1 cellular context compared by ENCODE assay signal in the genomic region with DNA sequence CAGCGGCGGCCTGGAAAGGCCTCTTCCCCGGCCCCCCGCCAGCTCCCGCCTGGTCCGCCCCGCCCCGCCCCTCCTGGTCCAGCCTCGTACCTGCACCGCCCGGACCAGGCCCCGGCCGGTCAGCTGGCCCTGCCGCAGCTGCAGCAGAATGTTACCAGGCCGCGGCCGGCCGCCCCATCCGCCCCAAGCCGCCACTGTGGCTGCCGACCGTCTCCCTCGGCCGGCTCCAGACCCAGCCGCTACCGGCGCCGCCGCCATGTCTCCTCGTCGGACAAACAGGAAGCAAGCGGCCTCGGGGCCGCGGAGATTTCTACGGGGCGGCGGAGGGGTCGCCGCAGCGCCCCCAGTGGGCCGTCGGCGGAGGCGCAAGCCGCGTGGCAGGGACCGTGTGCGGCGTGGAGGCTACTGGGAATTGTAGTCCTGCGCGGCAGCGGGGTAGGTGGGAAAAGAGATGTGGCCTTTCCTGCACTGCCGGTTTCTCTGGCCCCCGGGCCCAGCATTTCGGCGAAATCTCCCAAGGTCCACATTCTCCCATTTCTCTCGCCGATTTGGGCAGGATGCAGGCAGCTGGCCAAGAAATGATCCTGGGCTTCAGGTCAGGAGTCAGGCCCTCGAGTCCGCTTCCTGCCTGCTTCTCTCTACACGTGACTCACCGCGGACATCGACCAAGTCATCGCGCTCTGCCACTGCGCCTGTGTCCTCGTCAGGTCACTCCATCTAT.
A peak's percentile ranks its signal among the peaks of the same experiment; 100 is the strongest.
TF ChIP-seq lines count a peak whose summit lies in the region.

A gene with protein sequence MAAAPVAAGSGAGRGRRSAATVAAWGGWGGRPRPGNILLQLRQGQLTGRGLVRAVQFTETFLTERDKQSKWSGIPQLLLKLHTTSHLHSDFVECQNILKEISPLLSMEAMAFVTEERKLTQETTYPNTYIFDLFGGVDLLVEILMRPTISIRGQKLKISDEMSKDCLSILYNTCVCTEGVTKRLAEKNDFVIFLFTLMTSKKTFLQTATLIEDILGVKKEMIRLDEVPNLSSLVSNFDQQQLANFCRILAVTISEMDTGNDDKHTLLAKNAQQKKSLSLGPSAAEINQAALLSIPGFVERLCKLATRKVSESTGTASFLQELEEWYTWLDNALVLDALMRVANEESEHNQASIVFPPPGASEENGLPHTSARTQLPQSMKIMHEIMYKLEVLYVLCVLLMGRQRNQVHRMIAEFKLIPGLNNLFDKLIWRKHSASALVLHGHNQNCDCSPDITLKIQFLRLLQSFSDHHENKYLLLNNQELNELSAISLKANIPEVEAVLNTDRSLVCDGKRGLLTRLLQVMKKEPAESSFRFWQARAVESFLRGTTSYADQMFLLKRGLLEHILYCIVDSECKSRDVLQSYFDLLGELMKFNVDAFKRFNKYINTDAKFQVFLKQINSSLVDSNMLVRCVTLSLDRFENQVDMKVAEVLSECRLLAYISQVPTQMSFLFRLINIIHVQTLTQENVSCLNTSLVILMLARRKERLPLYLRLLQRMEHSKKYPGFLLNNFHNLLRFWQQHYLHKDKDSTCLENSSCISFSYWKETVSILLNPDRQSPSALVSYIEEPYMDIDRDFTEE (minus strand): TSS at position 284 of the 721 bp plus-strand sequence. CDS start 26 bp downstream, at position 258.

TF ChIP-seq in HepG2, 621 proteins besides CTCF, POLR2A, EP300 and RAD21 (continued from another document and continues in another):
- TF ChIP-seq ZNF639 (CRISPR knock-in tag; conservative IDR thresholded peaks at IDR 0.05) (peak; percentile 89), ZNF543 (CRISPR knock-in tag; IDR thresholded peaks at IDR 0.05) (peak; percentile 95; the same call in 1 of the 2 replicates), REXO4 (CRISPR knock-in tag; IDR thresholded peaks at IDR 0.05; ENCODE audit: borderline replicate concordance) (no peak), MTA3 (CRISPR knock-in tag; IDR thresholded peaks at IDR 0.05) (no peak), ZFAT (CRISPR knock-in tag; conservative IDR thresholded peaks at IDR 0.05) (peak; percentile 94; the same call in 1 of the 2 replicates), ZNF20 (CRISPR knock-in tag; IDR thresholded peaks at IDR 0.05) (peak; percentile 97), ZBTB43 (CRISPR knock-in tag; conservative IDR thresholded peaks at IDR 0.05) (peak; percentile 92), HDAC2 (CRISPR knock-in tag; IDR thresholded peaks at IDR 0.05) (peak; percentile 77), ZNF34 (CRISPR knock-in tag; IDR thresholded peaks at IDR 0.05; ENCODE audit: borderline replicate concordance) (peak; percentile 97; the same call in 1 of the 2 replicates), CENPX (CRISPR knock-in tag; IDR thresholded peaks at IDR 0.05) (no peak), ZNF720 (CRISPR knock-in tag; IDR thresholded peaks at IDR 0.05) (peak; percentile 77; the same call in 1 of the 2 replicates), TARDBP (CRISPR knock-in tag; IDR thresholded peaks at IDR 0.05) (peak; percentile 92), WIZ (CRISPR knock-in tag; IDR thresholded peaks at IDR 0.05) (peak; percentile 88; the same call in 1 of the 2 replicates), ADNP (CRISPR knock-in tag; IDR thresholded peaks at IDR 0.05) (no peak), ZNF225 (CRISPR knock-in tag; IDR thresholded peaks at IDR 0.05) (peak; percentile 99), ZNF253 (CRISPR knock-in tag; IDR thresholded peaks at IDR 0.05; ENCODE audit: borderline replicate concordance) (peak; percentile 22), REST (IDR thresholded peaks at IDR 0.05; ENCODE audit: borderline replicate concordance in 1 of 2, low read depth in 1 of 2, low read length in 2 of 2) (peak in 1 of 2 experiments; percentile 74; a peak in 2 of 4 replicates), SRF (IDR thresholded peaks at IDR 0.05; ENCODE audit: low read depth, low read length) (peak; percentile 56; the same call in 1 of the 2 replicates), ZNF7 (CRISPR knock-in tag; IDR thresholded peaks at IDR 0.05) (0 out of 2 replicates have a peak, but pooled peaks have one; percentile 14), NCOA1 (CRISPR knock-in tag; IDR thresholded peaks at IDR 0.05) (peak; percentile 95), KDM5A (IDR thresholded peaks at IDR 0.05; ENCODE audit: borderline replicate concordance, low read length) (peak; percentile 68; the same call in 1 of the 2 replicates), ZNF737 (CRISPR knock-in tag; IDR thresholded peaks at IDR 0.05; ENCODE audit: borderline replicate concordance) (peak; percentile 98), SIN3A (IDR thresholded peaks at IDR 0.05; ENCODE audit: borderline replicate concordance, low read depth, low read length) (peak; percentile 96), ZNF644 (CRISPR knock-in tag; IDR thresholded peaks at IDR 0.05; ENCODE audit: low read depth) (peak; percentile 38; the same call in 1 of the 2 replicates), NR3C1 (CRISPR knock-in tag; IDR thresholded peaks at IDR 0.05) (no peak), ZNF441 (CRISPR knock-in tag; IDR thresholded peaks at IDR 0.05; ENCODE audit: borderline replicate concordance) (peak; percentile 92), HDAC6 (IDR thresholded peaks at IDR 0.05; ENCODE audit: low read depth, low read length) (no peak), RBAK (CRISPR knock-in tag; IDR thresholded peaks at IDR 0.05) (peak; percentile 30; the same call in 1 of the 2 replicates), LCORL (IDR thresholded peaks at IDR 0.05) (no peak; the same call in 1 of the 2 replicates), LCORL (CRISPR knock-in tag; IDR thresholded peaks at IDR 0.05) (peak; percentile 87)
- TF ChIP-seq, protein P1, sequence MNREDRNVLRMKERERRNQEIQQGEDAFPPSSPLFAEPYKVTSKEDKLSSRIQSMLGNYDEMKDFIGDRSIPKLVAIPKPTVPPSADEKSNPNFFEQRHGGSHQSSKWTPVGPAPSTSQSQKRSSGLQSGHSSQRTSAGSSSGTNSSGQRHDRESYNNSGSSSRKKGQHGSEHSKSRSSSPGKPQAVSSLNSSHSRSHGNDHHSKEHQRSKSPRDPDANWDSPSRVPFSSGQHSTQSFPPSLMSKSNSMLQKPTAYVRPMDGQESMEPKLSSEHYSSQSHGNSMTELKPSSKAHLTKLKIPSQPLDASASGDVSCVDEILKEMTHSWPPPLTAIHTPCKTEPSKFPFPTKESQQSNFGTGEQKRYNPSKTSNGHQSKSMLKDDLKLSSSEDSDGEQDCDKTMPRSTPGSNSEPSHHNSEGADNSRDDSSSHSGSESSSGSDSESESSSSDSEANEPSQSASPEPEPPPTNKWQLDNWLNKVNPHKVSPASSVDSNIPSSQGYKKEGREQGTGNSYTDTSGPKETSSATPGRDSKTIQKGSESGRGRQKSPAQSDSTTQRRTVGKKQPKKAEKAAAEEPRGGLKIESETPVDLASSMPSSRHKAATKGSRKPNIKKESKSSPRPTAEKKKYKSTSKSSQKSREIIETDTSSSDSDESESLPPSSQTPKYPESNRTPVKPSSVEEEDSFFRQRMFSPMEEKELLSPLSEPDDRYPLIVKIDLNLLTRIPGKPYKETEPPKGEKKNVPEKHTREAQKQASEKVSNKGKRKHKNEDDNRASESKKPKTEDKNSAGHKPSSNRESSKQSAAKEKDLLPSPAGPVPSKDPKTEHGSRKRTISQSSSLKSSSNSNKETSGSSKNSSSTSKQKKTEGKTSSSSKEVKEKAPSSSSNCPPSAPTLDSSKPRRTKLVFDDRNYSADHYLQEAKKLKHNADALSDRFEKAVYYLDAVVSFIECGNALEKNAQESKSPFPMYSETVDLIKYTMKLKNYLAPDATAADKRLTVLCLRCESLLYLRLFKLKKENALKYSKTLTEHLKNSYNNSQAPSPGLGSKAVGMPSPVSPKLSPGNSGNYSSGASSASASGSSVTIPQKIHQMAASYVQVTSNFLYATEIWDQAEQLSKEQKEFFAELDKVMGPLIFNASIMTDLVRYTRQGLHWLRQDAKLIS (CRISPR knock-in tag; IDR thresholded peaks at IDR 0.05): no peak
- TF ChIP-seq, protein P2, sequence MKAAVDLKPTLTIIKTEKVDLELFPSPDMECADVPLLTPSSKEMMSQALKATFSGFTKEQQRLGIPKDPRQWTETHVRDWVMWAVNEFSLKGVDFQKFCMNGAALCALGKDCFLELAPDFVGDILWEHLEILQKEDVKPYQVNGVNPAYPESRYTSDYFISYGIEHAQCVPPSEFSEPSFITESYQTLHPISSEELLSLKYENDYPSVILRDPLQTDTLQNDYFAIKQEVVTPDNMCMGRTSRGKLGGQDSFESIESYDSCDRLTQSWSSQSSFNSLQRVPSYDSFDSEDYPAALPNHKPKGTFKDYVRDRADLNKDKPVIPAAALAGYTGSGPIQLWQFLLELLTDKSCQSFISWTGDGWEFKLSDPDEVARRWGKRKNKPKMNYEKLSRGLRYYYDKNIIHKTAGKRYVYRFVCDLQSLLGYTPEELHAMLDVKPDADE (CRISPR knock-in tag; IDR thresholded peaks at IDR 0.05): peak; percentile 85; the same call in 1 of the 2 replicates
- TF ChIP-seq, protein P3, sequence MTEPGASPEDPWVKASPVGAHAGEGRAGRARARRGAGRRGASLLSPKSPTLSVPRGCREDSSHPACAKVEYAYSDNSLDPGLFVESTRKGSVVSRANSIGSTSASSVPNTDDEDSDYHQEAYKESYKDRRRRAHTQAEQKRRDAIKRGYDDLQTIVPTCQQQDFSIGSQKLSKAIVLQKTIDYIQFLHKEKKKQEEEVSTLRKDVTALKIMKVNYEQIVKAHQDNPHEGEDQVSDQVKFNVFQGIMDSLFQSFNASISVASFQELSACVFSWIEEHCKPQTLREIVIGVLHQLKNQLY (CRISPR knock-in tag; IDR thresholded peaks at IDR 0.05): peak; percentile 74; the same call in 1 of the 2 replicates
- TF ChIP-seq, protein P4, sequence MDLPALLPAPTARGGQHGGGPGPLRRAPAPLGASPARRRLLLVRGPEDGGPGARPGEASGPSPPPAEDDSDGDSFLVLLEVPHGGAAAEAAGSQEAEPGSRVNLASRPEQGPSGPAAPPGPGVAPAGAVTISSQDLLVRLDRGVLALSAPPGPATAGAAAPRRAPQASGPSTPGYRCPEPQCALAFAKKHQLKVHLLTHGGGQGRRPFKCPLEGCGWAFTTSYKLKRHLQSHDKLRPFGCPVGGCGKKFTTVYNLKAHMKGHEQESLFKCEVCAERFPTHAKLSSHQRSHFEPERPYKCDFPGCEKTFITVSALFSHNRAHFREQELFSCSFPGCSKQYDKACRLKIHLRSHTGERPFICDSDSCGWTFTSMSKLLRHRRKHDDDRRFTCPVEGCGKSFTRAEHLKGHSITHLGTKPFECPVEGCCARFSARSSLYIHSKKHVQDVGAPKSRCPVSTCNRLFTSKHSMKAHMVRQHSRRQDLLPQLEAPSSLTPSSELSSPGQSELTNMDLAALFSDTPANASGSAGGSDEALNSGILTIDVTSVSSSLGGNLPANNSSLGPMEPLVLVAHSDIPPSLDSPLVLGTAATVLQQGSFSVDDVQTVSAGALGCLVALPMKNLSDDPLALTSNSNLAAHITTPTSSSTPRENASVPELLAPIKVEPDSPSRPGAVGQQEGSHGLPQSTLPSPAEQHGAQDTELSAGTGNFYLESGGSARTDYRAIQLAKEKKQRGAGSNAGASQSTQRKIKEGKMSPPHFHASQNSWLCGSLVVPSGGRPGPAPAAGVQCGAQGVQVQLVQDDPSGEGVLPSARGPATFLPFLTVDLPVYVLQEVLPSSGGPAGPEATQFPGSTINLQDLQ (CRISPR knock-in tag; IDR thresholded peaks at IDR 0.05): peak; percentile 98
- TF ChIP-seq, protein P5, sequence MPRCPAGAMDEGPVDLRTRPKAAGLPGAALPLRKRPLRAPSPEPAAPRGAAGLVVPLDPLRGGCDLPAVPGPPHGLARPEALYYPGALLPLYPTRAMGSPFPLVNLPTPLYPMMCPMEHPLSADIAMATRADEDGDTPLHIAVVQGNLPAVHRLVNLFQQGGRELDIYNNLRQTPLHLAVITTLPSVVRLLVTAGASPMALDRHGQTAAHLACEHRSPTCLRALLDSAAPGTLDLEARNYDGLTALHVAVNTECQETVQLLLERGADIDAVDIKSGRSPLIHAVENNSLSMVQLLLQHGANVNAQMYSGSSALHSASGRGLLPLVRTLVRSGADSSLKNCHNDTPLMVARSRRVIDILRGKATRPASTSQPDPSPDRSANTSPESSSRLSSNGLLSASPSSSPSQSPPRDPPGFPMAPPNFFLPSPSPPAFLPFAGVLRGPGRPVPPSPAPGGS (CRISPR knock-in tag; IDR thresholded peaks at IDR 0.05): peak; percentile 73
